ENCODE assay signal across 1 cellular context in genomic region chr20:63273180-63273579, GRCh38.
TF ChIP-seq lines count a peak whose summit lies in the region.

No MANE protein-coding gene starts in this region.

TF ChIP-seq in HepG2, 621 proteins besides CTCF, POLR2A, EP300 and RAD21 (continued from another document and continues in another):
- TF ChIP-seq, protein P1, sequence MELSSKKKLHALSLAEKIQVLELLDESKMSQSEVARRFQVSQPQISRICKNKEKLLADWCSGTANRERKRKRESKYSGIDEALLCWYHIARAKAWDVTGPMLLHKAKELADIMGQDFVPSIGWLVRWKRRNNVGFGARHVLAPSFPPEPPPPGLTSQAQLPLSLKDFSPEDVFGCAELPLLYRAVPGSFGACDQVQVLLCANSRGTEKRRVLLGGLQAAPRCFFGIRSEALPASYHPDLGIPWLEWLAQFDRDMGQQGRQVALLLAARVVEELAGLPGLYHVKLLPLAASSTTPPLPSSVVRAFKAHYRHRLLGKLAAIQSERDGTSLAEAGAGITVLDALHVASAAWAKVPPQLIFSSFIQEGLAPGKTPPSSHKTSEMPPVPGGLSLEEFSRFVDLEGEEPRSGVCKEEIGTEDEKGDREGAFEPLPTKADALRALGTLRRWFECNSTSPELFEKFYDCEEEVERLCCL (CRISPR knock-in tag; IDR thresholded peaks at IDR 0.05; ENCODE audit: borderline replicate concordance) = no peak
- TF ChIP-seq HOXA9 (CRISPR knock-in tag; IDR thresholded peaks at IDR 0.05; ENCODE audit: borderline replicate concordance) (no peak), ZNF720 (CRISPR knock-in tag; IDR thresholded peaks at IDR 0.05) (no peak), ZNF446 (CRISPR knock-in tag; IDR thresholded peaks at IDR 0.05) (0 out of 2 replicates have a peak, but pooled peaks have one; percentile 31), ZNF138 (CRISPR knock-in tag; IDR thresholded peaks at IDR 0.05; ENCODE audit: low read depth) (0 out of 2 replicates have a peak, but pooled peaks have one; percentile 7), ZBTB33 (CRISPR knock-in tag; IDR thresholded peaks at IDR 0.05) (no peak), ZSCAN20 (CRISPR knock-in tag; IDR thresholded peaks at IDR 0.05; ENCODE audit: borderline replicate concordance) (peak; percentile 1; the same call in 1 of the 2 replicates), ZNF18 (CRISPR knock-in tag; IDR thresholded peaks at IDR 0.05; ENCODE audit: insufficient replicate concordance) (peak; percentile 73), POLR2G (IDR thresholded peaks at IDR 0.05; ENCODE audit: low read depth, low read length) (no peak), JUN (CRISPR knock-in tag; IDR thresholded peaks at IDR 0.05) (0 out of 2 replicates have a peak, but pooled peaks have one; percentile 10), E2F2 (CRISPR knock-in tag; IDR thresholded peaks at IDR 0.05; ENCODE audit: borderline replicate concordance) (no peak), SNAPC2 (CRISPR knock-in tag; IDR thresholded peaks at IDR 0.05) (no peak), MATR3 (CRISPR knock-in tag; IDR thresholded peaks at IDR 0.05) (no peak), ZNF264 (CRISPR knock-in tag; IDR thresholded peaks at IDR 0.05) (0 out of 2 replicates have a peak, but pooled peaks have one; percentile 7), WIZ (CRISPR knock-in tag; IDR thresholded peaks at IDR 0.05) (no peak), ZBTB8A (CRISPR knock-in tag; IDR thresholded peaks at IDR 0.05; ENCODE audit: borderline replicate concordance, low read depth) (no peak), ZNF383 (CRISPR knock-in tag; IDR thresholded peaks at IDR 0.05; ENCODE audit: borderline replicate concordance) (0 out of 2 replicates have a peak, but pooled peaks have one; percentile 59), NFKB2 (CRISPR knock-in tag; IDR thresholded peaks at IDR 0.05; ENCODE audit: borderline replicate concordance) (no peak), TEAD2 (CRISPR knock-in tag; IDR thresholded peaks at IDR 0.05) (0 out of 2 replicates have a peak, but pooled peaks have one; percentile 4), ZNF296 (CRISPR knock-in tag; conservative IDR thresholded peaks at IDR 0.05) (no peak), ZNF746 (CRISPR knock-in tag; IDR thresholded peaks at IDR 0.05) (0 out of 2 replicates have a peak, but pooled peaks have one; percentile 65), NONO (IDR thresholded peaks at IDR 0.05) (no peak), NONO (CRISPR knock-in tag; conservative IDR thresholded peaks at IDR 0.05) (no peak), ZNF570 (CRISPR knock-in tag; IDR thresholded peaks at IDR 0.05; ENCODE audit: borderline replicate concordance) (0 out of 2 replicates have a peak, but pooled peaks have one; percentile 66), MXD4 (CRISPR knock-in tag; IDR thresholded peaks at IDR 0.05) (no peak), ZNF710 (CRISPR knock-in tag; IDR thresholded peaks at IDR 0.05; ENCODE audit: borderline replicate concordance) (no peak), PITX1 (CRISPR knock-in tag; IDR thresholded peaks at IDR 0.05) (no peak), MIER3 (CRISPR knock-in tag; IDR thresholded peaks at IDR 0.05; ENCODE audit: borderline replicate concordance) (no peak), MXD3 (CRISPR knock-in tag; IDR thresholded peaks at IDR 0.05) (no peak), MEF2D (CRISPR knock-in tag; IDR thresholded peaks at IDR 0.05) (0 out of 2 replicates have a peak, but pooled peaks have one; percentile 14), PAX8 (CRISPR knock-in tag; IDR thresholded peaks at IDR 0.05; ENCODE audit: borderline replicate concordance) (0 out of 2 replicates have a peak, but pooled peaks have one; percentile 25), ZNF737 (CRISPR knock-in tag; IDR thresholded peaks at IDR 0.05; ENCODE audit: borderline replicate concordance) (no peak), MBNL3 (CRISPR knock-in tag; conservative IDR thresholded peaks at IDR 0.05) (no peak)
- TF ChIP-seq, protein P2, sequence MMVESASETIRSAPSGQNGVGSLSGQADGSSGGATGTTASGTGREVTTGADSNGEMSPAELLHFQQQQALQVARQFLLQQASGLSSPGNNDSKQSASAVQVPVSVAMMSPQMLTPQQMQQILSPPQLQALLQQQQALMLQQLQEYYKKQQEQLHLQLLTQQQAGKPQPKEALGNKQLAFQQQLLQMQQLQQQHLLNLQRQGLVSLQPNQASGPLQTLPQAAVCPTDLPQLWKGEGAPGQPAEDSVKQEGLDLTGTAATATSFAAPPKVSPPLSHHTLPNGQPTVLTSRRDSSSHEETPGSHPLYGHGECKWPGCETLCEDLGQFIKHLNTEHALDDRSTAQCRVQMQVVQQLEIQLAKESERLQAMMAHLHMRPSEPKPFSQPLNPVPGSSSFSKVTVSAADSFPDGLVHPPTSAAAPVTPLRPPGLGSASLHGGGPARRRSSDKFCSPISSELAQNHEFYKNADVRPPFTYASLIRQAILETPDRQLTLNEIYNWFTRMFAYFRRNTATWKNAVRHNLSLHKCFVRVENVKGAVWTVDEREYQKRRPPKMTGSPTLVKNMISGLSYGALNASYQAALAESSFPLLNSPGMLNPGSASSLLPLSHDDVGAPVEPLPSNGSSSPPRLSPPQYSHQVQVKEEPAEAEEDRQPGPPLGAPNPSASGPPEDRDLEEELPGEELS (CRISPR knock-in tag; IDR thresholded peaks at IDR 0.05) = no peak
- TF ChIP-seq, protein P3, sequence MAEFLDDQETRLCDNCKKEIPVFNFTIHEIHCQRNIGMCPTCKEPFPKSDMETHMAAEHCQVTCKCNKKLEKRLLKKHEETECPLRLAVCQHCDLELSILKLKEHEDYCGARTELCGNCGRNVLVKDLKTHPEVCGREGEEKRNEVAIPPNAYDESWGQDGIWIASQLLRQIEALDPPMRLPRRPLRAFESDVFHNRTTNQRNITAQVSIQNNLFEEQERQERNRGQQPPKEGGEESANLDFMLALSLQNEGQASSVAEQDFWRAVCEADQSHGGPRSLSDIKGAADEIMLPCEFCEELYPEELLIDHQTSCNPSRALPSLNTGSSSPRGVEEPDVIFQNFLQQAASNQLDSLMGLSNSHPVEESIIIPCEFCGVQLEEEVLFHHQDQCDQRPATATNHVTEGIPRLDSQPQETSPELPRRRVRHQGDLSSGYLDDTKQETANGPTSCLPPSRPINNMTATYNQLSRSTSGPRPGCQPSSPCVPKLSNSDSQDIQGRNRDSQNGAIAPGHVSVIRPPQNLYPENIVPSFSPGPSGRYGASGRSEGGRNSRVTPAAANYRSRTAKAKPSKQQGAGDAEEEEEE (CRISPR knock-in tag; IDR thresholded peaks at IDR 0.05; ENCODE audit: borderline replicate concordance) = no peak
- TF ChIP-seq, protein P4, sequence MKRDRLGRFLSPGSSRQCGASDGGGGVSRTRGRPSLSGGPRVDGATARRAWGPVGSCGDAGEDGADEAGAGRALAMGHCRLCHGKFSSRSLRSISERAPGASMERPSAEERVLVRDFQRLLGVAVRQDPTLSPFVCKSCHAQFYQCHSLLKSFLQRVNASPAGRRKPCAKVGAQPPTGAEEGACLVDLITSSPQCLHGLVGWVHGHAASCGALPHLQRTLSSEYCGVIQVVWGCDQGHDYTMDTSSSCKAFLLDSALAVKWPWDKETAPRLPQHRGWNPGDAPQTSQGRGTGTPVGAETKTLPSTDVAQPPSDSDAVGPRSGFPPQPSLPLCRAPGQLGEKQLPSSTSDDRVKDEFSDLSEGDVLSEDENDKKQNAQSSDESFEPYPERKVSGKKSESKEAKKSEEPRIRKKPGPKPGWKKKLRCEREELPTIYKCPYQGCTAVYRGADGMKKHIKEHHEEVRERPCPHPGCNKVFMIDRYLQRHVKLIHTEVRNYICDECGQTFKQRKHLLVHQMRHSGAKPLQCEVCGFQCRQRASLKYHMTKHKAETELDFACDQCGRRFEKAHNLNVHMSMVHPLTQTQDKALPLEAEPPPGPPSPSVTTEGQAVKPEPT (CRISPR knock-in tag; IDR thresholded peaks at IDR 0.05; ENCODE audit: low read depth) = 0 out of 2 replicates have a peak, but pooled peaks have one; percentile 13
- TF ChIP-seq, protein P5, sequence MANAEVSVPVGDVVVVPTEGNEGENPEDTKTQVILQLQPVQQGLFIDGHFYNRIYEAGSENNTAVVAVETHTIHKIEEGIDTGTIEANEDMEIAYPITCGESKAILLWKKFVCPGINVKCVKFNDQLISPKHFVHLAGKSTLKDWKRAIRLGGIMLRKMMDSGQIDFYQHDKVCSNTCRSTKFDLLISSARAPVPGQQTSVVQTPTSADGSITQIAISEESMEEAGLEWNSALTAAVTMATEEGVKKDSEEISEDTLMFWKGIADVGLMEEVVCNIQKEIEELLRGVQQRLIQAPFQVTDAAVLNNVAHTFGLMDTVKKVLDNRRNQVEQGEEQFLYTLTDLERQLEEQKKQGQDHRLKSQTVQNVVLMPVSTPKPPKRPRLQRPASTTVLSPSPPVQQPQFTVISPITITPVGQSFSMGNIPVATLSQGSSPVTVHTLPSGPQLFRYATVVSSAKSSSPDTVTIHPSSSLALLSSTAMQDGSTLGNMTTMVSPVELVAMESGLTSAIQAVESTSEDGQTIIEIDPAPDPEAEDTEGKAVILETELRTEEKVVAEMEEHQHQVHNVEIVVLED (CRISPR knock-in tag; IDR thresholded peaks at IDR 0.05; ENCODE audit: borderline replicate concordance) = no peak
- TF ChIP-seq, protein P6, sequence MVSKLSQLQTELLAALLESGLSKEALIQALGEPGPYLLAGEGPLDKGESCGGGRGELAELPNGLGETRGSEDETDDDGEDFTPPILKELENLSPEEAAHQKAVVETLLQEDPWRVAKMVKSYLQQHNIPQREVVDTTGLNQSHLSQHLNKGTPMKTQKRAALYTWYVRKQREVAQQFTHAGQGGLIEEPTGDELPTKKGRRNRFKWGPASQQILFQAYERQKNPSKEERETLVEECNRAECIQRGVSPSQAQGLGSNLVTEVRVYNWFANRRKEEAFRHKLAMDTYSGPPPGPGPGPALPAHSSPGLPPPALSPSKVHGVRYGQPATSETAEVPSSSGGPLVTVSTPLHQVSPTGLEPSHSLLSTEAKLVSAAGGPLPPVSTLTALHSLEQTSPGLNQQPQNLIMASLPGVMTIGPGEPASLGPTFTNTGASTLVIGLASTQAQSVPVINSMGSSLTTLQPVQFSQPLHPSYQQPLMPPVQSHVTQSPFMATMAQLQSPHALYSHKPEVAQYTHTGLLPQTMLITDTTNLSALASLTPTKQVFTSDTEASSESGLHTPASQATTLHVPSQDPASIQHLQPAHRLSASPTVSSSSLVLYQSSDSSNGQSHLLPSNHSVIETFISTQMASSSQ (IDR thresholded peaks at IDR 0.05; ENCODE audit: low read depth) = no peak
- TF ChIP-seq, protein P6 (CRISPR knock-in tag; IDR thresholded peaks at IDR 0.05; ENCODE audit: borderline replicate concordance) = no peak
